ENCODE assay signal across 8 cellular contexts in the genomic region with DNA sequence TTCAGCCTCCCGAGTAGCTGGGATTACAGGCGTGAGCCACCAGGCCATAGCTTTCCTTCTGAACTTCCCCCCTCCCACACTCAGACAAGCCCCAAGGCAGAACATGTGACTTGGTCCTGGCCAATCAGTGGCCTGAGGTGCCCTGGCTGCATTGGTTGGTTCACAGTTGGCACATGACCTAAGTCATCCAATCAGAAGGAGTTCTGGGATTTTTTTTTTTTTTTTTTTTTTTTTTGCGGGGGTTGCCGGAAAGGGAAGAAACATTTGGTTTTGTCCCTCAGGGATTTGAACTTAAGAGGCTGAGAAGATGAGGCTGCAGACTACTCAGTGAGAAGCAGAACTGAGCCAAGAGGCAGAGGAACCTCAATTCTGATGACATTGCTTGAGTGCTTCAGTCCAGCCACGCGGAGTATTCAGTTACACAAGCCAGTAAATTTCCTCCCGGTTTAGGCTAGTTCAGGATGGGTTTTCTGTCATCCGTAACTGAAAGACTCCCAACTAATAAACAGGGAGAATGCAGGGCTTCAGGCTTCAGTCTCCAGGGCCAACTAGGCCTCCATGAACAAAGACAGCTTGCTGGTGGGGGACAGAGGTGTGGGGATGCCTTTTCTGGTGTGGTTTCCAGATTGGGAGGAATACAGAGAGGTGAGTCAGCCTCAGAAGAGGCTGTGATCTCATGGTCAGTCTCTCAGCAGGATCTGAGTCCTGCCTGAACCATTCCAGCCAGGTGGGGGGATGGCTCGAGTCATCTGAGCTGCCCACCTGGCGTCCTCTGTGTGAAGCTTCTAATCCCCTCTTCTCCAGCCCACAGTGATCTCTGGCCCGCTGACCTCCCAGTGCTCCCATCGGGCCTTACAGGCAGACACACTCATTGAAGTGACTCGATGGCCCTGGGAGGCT. TPM values are rescaled to one million over a fixed set of nuclear protein-coding genes. Genes with fewer than 3 reads are reported as not detected.
DNase-seq lines count a peak whose midpoint lies in the region; ATAC-seq and TF ChIP-seq lines count a peak whose summit lies in the region.

No MANE protein-coding gene starts in this region.

- peaks cover 27% of the 10 kb centered on the region for H3K4me1 Mint-ChIP-seq in activated T-cell treated with anti-CD3 and anti-CD28 coated beads, Interleukin-2, amount 50 U/mL, for 24 hours (ENCODE audit: low read depth)

- no peaks in the 10 kb centered on the region for H3K36me3 ChIP-seq in kidney epithelial cell (ENCODE audit: control insufficient read depth, insufficient read depth, low read length)

- ATAC-seq in HG03354 (IDR thresholded peaks at IDR 0.05; ENCODE audit: poor library complexity, severe bottlenecking, unreplicated experiment) = peak; percentile 41

- no peak for DNase-seq in activated T-cell treated with anti-CD3 and anti-CD28 coated beads, Interleukin-2, amount 50 U/mL, for 24 hours
- no peak for DNase-seq in activated T-cell treated with anti-CD3 and anti-CD28 coated beads, Interleukin-2, amount 50 U/mL, for 1 hour
- DNase-seq in SKM-1 treated with dmso at 0.1 percent for 144 hours (lab: John Stamatoyannopoulos, UW; ENCODE audit: unreplicated experiment) = peak; percentile 97
- DNase-seq in kidney epithelial cell (ENCODE audit: low read depth) = no peak
- DNase-seq in NCI-H774 (lab: John Stamatoyannopoulos, UW) = no peak
- DNase-seq in NCI-H1930 (lab: John Stamatoyannopoulos, UW) = no peak
- DNase-seq in Kasumi-1 (lab: John Stamatoyannopoulos, UW) = no peak

- H3K4me3 Mint-ChIP-seq in activated T-cell treated with anti-CD3 and anti-CD28 coated beads, Interleukin-2, amount 50 U/mL, for 24 hours = no peak overlapping the region

- peak overlapping the region; percentile 64 for H3K27ac Mint-ChIP-seq in activated T-cell treated with anti-CD3 and anti-CD28 coated beads, Interleukin-2, amount 50 U/mL, for 24 hours

- no peak for TF ChIP-seq CTCF in kidney epithelial cell (IDR thresholded peaks at IDR 0.05; ENCODE audit: insufficient read depth, low read length, poor library complexity, severe bottlenecking)

- H3K27me3 Mint-ChIP-seq in activated T-cell treated with anti-CD3 and anti-CD28 coated beads, Interleukin-2, amount 50 U/mL, for 24 hours = no peaks in the 10 kb centered on the region

- H3K9me3 Mint-ChIP-seq in activated T-cell treated with anti-CD3 and anti-CD28 coated beads, Interleukin-2, amount 50 U/mL, for 24 hours = no peaks in the 10 kb centered on the region

- H3K4me3 ChIP-seq in kidney epithelial cell (ENCODE audit: low read depth, low read length) = peak overlapping the region; percentile 4

- peaks cover 25% of the 10 kb centered on the region for H3K36me3 Mint-ChIP-seq in activated T-cell treated with anti-CD3 and anti-CD28 coated beads, Interleukin-2, amount 50 U/mL, for 24 hours (ENCODE audit: low read depth)

- H3K27me3 ChIP-seq in kidney epithelial cell (ENCODE audit: control insufficient read depth, insufficient read depth, low read length) = no peaks in the 10 kb centered on the region

RNA-seq across cellular contexts. Expression of a gene that starts 9.2 kb away (rescaled TPM):
- 757 and 913 TPM in 2 replicates for total RNA-seq in kidney epithelial cell
